Comparison of ENCODE assay signal across 8 cellular contexts in the genomic region with DNA sequence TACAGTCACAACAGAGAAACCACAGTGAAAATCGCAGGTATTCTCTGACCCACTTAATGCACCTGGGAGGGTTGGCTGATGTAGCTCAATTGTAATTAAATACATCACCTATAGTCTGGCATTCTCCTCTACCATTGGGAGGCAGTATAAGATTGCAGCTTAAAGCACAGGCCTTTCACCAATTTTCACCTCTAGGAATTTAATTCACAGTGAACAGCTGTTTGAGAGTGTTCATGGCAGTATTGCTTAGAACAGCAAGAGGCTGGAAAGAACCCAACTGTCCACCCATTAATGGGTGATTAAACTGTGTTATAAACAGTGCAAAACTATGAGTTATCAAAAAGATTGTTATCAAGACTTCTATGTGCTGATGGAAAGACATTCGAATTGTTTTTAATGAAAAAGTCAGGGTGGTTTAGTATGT. TPM values are rescaled to one million over a fixed set of nuclear protein-coding genes. Genes with fewer than 3 reads are reported as not detected.
DNase-seq lines count a peak whose midpoint lies in the region; FAIRE-seq and TF ChIP-seq lines count a peak whose summit lies in the region.

No MANE protein-coding gene starts in this region.

- H3K9me3 ChIP-seq in WERI-Rb-1 (ENCODE audit: severe bottlenecking): no peaks in the 10 kb centered on the region
- no peaks in the 10 kb centered on the region for H3K9me3 ChIP-seq in ovary

- TF ChIP-seq POLR2A in ovary (IDR thresholded peaks at IDR 0.05): no peak
- no peak for TF ChIP-seq POLR2A in H54 (IDR thresholded peaks at IDR 0.05; ENCODE audit: low read depth, low read length)

- WGBS in ovary, 3 donors: 29 to 56% (median 44%) methylated on average over 2 of the region's 2 CpGs

- TF ChIP-seq CTCF in GM12873 (IDR thresholded peaks at IDR 0.05; ENCODE audit: insufficient read depth, low read depth, low read length, missing control alignments) (peak; percentile 58), WERI-Rb-1 (IDR thresholded peaks at IDR 0.05; ENCODE audit: low read depth, low read length) (peak; percentile 63), ovary (IDR thresholded peaks at IDR 0.05) (peak in 2 of 3 donors; percentile 69 to 94)

- H3K27me3 ChIP-seq in WERI-Rb-1 (ENCODE audit: insufficient read depth, low read depth, severe bottlenecking) (no peaks in the 10 kb centered on the region), ovary (no peaks in the 10 kb centered on the region)

- no peak for TF ChIP-seq EP300 in ovary (IDR thresholded peaks at IDR 0.05)

- H3K4me3 ChIP-seq in WERI-Rb-1 (ENCODE audit: low read depth, low read length) (no peak overlapping the region), ovary (no peak overlapping the region)

- FAIRE-seq in H54 (lab: Jason Lieb, UNC): no peak

- intact Hi-C loops in ovary (cut with DNase I): loop anchor here in 3 of 4 donors (5.0 to 10.0 kb wide), 3 partner anchors 60 to 127 kb away; no protein-coding TSS in a partner anchor

- no peaks in the 10 kb centered on the region for H3K36me3 ChIP-seq in WERI-Rb-1
- H3K36me3 ChIP-seq in ovary: no peaks in the 10 kb centered on the region

- peak; percentile 37 for DNase-seq in AG20443 (ENCODE audit: low spot score)
- DNase-seq in NCI-H2029 treated with DMSO at 0.1 percent for 48 hours (lab: John Stamatoyannopoulos, UW): peak; percentile 9
- DNase-seq in WERI-Rb-1: peak; percentile 16
- peak; percentile 36 for DNase-seq in fibroblast of the conjunctiva (ENCODE audit: low read depth)
- DNase-seq in ovary: peak in 1 of 5 donors; percentile 34
- no peak for DNase-seq in NOMO-1 treated with dmso at 0.1 percent for 144 hours (lab: John Stamatoyannopoulos, UW; ENCODE audit: unreplicated experiment)
- no peak for DNase-seq in H54 (ENCODE audit: insufficient read length, low spot score)

- H3K4me1 ChIP-seq in ovary (ENCODE audit: insufficient read depth): peaks cover 5% of the 10 kb centered on the region

- H3K27ac ChIP-seq in WERI-Rb-1: no peak overlapping the region
- no peak overlapping the region for H3K27ac ChIP-seq in ovary

RNA-seq across cellular contexts. Expression of gene EDEM2, which starts 2.0 kb away (rescaled TPM):
- total RNA-seq in ovary: 10 to 100 TPM in 5 of 7 donors, 1 to 10 TPM in 2; 6.4 to 14.9 (median 13.4) TPM
- polyA plus RNA-seq in ovary: 10 to 100 TPM; 10.3 to 19.4 TPM

RNA-seq across cellular contexts. Expression of gene PROCR, which starts 26.7 kb away (rescaled TPM):
- total RNA-seq in ovary: 10 to 100 TPM in 6 of 7 donors, 1 to 10 TPM in 1; 9.1 to 38.4 (median 17.5) TPM
- polyA plus RNA-seq in ovary: 10 to 100 TPM; 24.9 to 40.2 TPM

RNA-seq across cellular contexts. Expression of gene TRPC4AP, which starts 52.5 kb away (rescaled TPM):
- total RNA-seq in ovary: 10 to 100 TPM; 32.9 to 41.5 (median 40.7) TPM
- polyA plus RNA-seq in ovary: 10 to 100 TPM; 30.5 to 51.8 TPM

Comparison
In these comparisons a context has a peak if more than half of its experiments do, and no peak if none do; other contexts are left out.
1. DNase-seq: peak in AG20443 (single experiment), NCI-H2029 treated with DMSO at 0.1 percent for 48 hours (single experiment), WERI-Rb-1 (single experiment) and fibroblast of the conjunctiva (single experiment); none in NOMO-1 treated with dmso at 0.1 percent for 144 hours (single experiment) and H54 (single experiment).
2. Peak in every context shown above with its lines, with median percentiles within 50 percentile points of each other: CTCF ChIP-seq.